ENCODE assay signal across 30 cellular contexts in the genomic region with DNA sequence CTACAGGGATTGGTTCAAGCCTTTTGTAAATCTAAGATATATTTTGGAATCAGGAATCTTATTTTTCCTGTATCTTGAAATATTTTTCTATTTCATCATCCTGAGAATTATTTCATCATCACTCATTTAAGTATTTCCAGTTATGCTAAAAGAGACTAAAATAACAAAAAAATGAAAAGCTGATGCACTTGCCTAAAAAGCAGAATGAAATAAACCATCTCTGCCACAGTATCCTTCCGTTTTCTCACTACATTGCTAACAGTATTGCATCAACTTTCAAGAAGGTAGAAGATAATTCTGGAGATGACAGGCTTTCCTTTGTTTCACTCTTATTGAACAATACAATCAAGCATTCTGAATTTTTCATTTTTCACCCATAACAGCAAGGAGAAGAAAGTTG. TPM values are rescaled to one million over a fixed set of nuclear protein-coding genes. Genes with fewer than 3 reads are reported as not detected.
DNase-seq lines count a peak whose midpoint lies in the region; ATAC-seq and TF ChIP-seq lines count a peak whose summit lies in the region.
"Had no signal": no experiment of that assay in that cellular context is flagged by ENCODE, and none has a peak within 500 bp of the region (broad histone marks: within the 10 kb centered on the region; RNA-seq: fewer than 3 reads in every experiment).

No MANE protein-coding gene starts in this region.

- peaks cover 6% of the 10 kb centered on the region for H3K27me3 ChIP-seq in osteoblast (ENCODE audit: insufficient read depth, low read length)
- H3K27me3 ChIP-seq: gastrocnemius medialis, upper lobe of right lung had no signal

- H4K20me1 ChIP-seq in osteoblast (ENCODE audit: insufficient read depth, low read length): no peaks in the 10 kb centered on the region

- H2AFZ ChIP-seq in osteoblast (ENCODE audit: low read length): peak overlapping the region; percentile 37

- no peak overlapping the region for H3K4me3 ChIP-seq in choroid plexus epithelial cell (ENCODE audit: low read depth, low read length)
- H3K4me3 ChIP-seq in osteoblast (ENCODE audit: insufficient read depth, low read length): no peak overlapping the region
- H3K4me3 ChIP-seq: gastrocnemius medialis, upper lobe of right lung had no signal

- no peak for ATAC-seq in activated CD4-positive, alpha-beta T cell treated with anti-CD3 and anti-CD28 coated beads for 36 hours
- ATAC-seq in GM21423 (IDR thresholded peaks at IDR 0.05; ENCODE audit: unreplicated experiment) (no peak), GM18873 (IDR thresholded peaks at IDR 0.05; ENCODE audit: low FRiP score, unreplicated experiment) (no peak), HG02938 (IDR thresholded peaks at IDR 0.05; ENCODE audit: unreplicated experiment) (no peak)
- ATAC-seq: activated T-helper 17 cell treated with anti-CD3 and anti-CD28 coated beads, Interleukin-2, amount 50 U/mL, for 72 hours; gastrocnemius medialis; left lobe of liver; Right ventricle myocardium inferior; upper lobe of right lung had no signal

- no peak overlapping the region for H3K4me3 Mint-ChIP-seq in activated CD4-positive, alpha-beta T cell treated with anti-CD3 and anti-CD28 coated beads for 36 hours
- H3K4me3 Mint-ChIP-seq: activated CD4-positive, alpha-beta T cell treated with anti-CD3 and anti-CD28 coated beads, Interleukin-2, amount 10 ng/mL, durations not matched to agents 7 days and 5 days; activated naive CD8-positive, alpha-beta T cell; activated T-helper 17 cell treated with anti-CD3 and anti-CD28 coated beads, Interleukin-2, amount 50 U/mL, for 72 hours; central memory CD8-positive, alpha-beta T cell; immature natural killer cell; naive B cell had no signal

- no peak overlapping the region for H3K27ac ChIP-seq in osteoblast (ENCODE audit: low read depth, low read length)
- H3K27ac ChIP-seq: gastrocnemius medialis, upper lobe of right lung, WERI-Rb-1 had no signal

- H3K9me3 Mint-ChIP-seq in activated CD4-positive, alpha-beta T cell treated with anti-CD3 and anti-CD28 coated beads for 36 hours (ENCODE audit: low read depth): no peaks in the 10 kb centered on the region
- H3K9me3 Mint-ChIP-seq: activated CD4-positive, alpha-beta T cell treated with anti-CD3 and anti-CD28 coated beads, Interleukin-2, amount 10 ng/mL, durations not matched to agents 7 days and 5 days; activated T-helper 17 cell treated with anti-CD3 and anti-CD28 coated beads, Interleukin-2, amount 50 U/mL, for 72 hours; central memory CD8-positive, alpha-beta T cell; immature natural killer cell had no signal

- H3K4me1 Mint-ChIP-seq in activated CD4-positive, alpha-beta T cell treated with anti-CD3 and anti-CD28 coated beads for 36 hours: peaks cover 2% of the 10 kb centered on the region
- H3K4me1 Mint-ChIP-seq: activated CD4-positive, alpha-beta T cell treated with anti-CD3 and anti-CD28 coated beads, Interleukin-2, amount 10 ng/mL, durations not matched to agents 7 days and 5 days; activated T-helper 17 cell treated with anti-CD3 and anti-CD28 coated beads, Interleukin-2, amount 50 U/mL, for 72 hours; central memory CD8-positive, alpha-beta T cell; immature natural killer cell; naive B cell had no signal

- TF ChIP-seq CTCF in choroid plexus epithelial cell (conservative IDR thresholded peaks at IDR 0.05; ENCODE audit: low read depth, low read length) (no peak), osteoblast (IDR thresholded peaks at IDR 0.05; ENCODE audit: extremely low read depth, low read depth, low read length) (no peak)

- no peaks in the 10 kb centered on the region for H3K36me3 ChIP-seq in osteoblast (ENCODE audit: insufficient read depth, low read length)
- H3K36me3 ChIP-seq: gastrocnemius medialis, upper lobe of right lung, WERI-Rb-1 had no signal

- H3K4me1 ChIP-seq in osteoblast (ENCODE audit: insufficient read depth, low read length): no peaks in the 10 kb centered on the region
- H3K4me1 ChIP-seq: gastrocnemius medialis, upper lobe of right lung had no signal

- intact Hi-C loops in activated CD4-positive, alpha-beta T cell treated with anti-CD3 and anti-CD28 coated beads for 36 hours (cut with DNase I, micrococcal nuclease): no loop called here

- H3K27ac Mint-ChIP-seq in activated CD4-positive, alpha-beta T cell treated with anti-CD3 and anti-CD28 coated beads for 36 hours: peak overlapping the region; percentile 56
- H3K27ac Mint-ChIP-seq: activated CD4-positive, alpha-beta T cell treated with anti-CD3 and anti-CD28 coated beads, Interleukin-2, amount 10 ng/mL, durations not matched to agents 7 days and 5 days; activated naive CD8-positive, alpha-beta T cell; activated T-helper 17 cell treated with anti-CD3 and anti-CD28 coated beads, Interleukin-2, amount 50 U/mL, for 72 hours; immature natural killer cell; naive B cell had no signal

- CTCF ChIA-PET in activated CD4-positive, alpha-beta T cell treated with anti-CD3 and anti-CD28 coated beads for 36 hours (lab: Charles Lee): no interaction called here

- POLR2A ChIA-PET in activated CD4-positive, alpha-beta T cell treated with anti-CD3 and anti-CD28 coated beads for 36 hours (lab: Charles Lee): interaction anchor here (0.6 kb wide), 1 partner anchor 462 kb away, joined by 3 read pairs; no protein-coding TSS in a partner anchor

- no peaks in the 10 kb centered on the region for H3K36me3 Mint-ChIP-seq in activated CD4-positive, alpha-beta T cell treated with anti-CD3 and anti-CD28 coated beads for 36 hours (ENCODE audit: low read depth)
- H3K36me3 Mint-ChIP-seq: activated naive CD8-positive, alpha-beta T cell; immature natural killer cell had no signal

- peaks cover 7% of the 10 kb centered on the region for H3K27me3 Mint-ChIP-seq in activated CD4-positive, alpha-beta T cell treated with anti-CD3 and anti-CD28 coated beads for 36 hours

- DNase-seq in activated CD4-positive, alpha-beta T cell treated with anti-CD3 and anti-CD28 coated beads for 36 hours: no peak
- no peak for DNase-seq in activated CD4-positive, alpha-beta T cell treated with anti-CD3 and anti-CD28 coated beads, Interleukin-2, amount 50 U/mL, for 1 hour
- DNase-seq in NOMO-1 treated with dmso at 0.1 percent for 144 hours (lab: John Stamatoyannopoulos, UW; ENCODE audit: unreplicated experiment) (peak; percentile 5), choroid plexus epithelial cell (ENCODE audit: low read depth) (peak; percentile 28), osteoblast (ENCODE audit: insufficient read length, low spot score, missing footprints) (no peak)
- DNase-seq: 8988T; activated CD4-positive, alpha-beta T cell treated with anti-CD3 and anti-CD28 coated beads, Interleukin-2, amount 10 ng/mL, durations not matched to agents 7 days and 5 days; COR-L47; DMS79 treated with DMSO at 0.1 percent for 48 hours; gastrocnemius medialis; H7; hippocampal formation; immature natural killer cell; naive B cell; NCI-H1694; NCI-H2171 treated with DMSO at 0.1 percent for 48 hours; NCI-H526; occipital lobe; small intestine; stimulated activated CD4-positive, alpha-beta T cell treated with anti-CD3 and anti-CD28 coated beads, Interleukin-2, amount 100 ng/mL, for 24 hours; upper lobe of right lung; WERI-Rb-1 had no signal

- H3K4me2 ChIP-seq in osteoblast (ENCODE audit: insufficient read depth, low read length): no peak overlapping the region

- H3K9me3 ChIP-seq in osteoblast (ENCODE audit: low read depth, low read length): no peaks in the 10 kb centered on the region
- H3K9me3 ChIP-seq: gastrocnemius medialis, upper lobe of right lung had no signal

- H3K79me2 ChIP-seq in osteoblast (ENCODE audit: insufficient read depth, low read length): no peaks in the 10 kb centered on the region

RNA-seq across cellular contexts. Expression of a gene that starts 31.1 kb away (rescaled TPM):
- total RNA-seq in activated CD4-positive, alpha-beta T cell treated with anti-CD3 and anti-CD28 coated beads for 36 hours: 100 to 1,000 TPM; 222 to 234 TPM
- 197 and 221 TPM in 2 replicates for total RNA-seq in osteoblast

Comparison
In these comparisons a context has a peak if more than half of its experiments do, and no peak if none do; other contexts are left out.
1. DNase-seq: peak in NOMO-1 treated with dmso at 0.1 percent for 144 hours (single experiment) and choroid plexus epithelial cell (single experiment); none in activated CD4-positive, alpha-beta T cell treated with anti-CD3 and anti-CD28 coated beads for 36 hours (single experiment), activated CD4-positive, alpha-beta T cell treated with anti-CD3 and anti-CD28 coated beads, Interleukin-2, amount 50 U/mL, for 1 hour (single experiment) and osteoblast (single experiment).